ENCODE assay signal across 8 cellular contexts in the genomic region with DNA sequence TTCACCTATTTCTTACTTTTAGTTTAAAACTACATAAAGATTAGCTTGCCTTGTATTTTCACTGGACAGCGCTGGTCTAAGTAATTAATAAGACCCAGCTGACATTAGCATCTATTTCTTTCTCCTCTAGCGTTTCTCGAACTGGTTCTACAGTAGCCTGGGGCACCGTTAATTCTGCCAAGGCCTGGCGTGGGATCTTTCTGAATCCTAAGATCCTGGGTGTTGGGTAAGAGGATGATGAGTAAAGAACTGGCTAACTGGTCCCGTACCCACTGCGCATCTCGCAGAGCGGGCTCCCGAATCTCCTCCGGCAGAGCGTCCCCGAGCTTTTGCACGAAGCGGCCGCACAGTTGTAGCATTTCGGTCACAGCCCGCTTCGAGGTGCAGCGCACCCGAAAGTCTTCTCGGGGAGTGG. TPM values are rescaled to one million over a fixed set of nuclear protein-coding genes. Genes with fewer than 3 reads are reported as not detected.
DNase-seq lines count a peak whose midpoint lies in the region; ATAC-seq and TF ChIP-seq lines count a peak whose summit lies in the region.

No MANE protein-coding gene starts in this region.

- H3K4me1 Mint-ChIP-seq in activated naive CD8-positive, alpha-beta T cell treated with anti-CD3 and anti-CD28 coated beads, Interleukin-2, amount 50 U/mL, for 24 hours = peaks cover 36% of the 10 kb centered on the region

- peak overlapping the region; percentile 80 for H3K4me3 ChIP-seq in A673 (ENCODE audit: low read depth, low read length, poor library complexity, severe bottlenecking)
- H3K4me3 ChIP-seq in GM12865 (ENCODE audit: low read depth, low read length) = peak overlapping the region; percentile 99
- H3K4me3 ChIP-seq in iPS-11a (ENCODE audit: low read depth, low read length) = peak overlapping the region; percentile 97
- H3K4me3 ChIP-seq in spleen = peak overlapping the region; percentile 69 to 99 (median 94)

- POLR2A ChIA-PET in A673 (lab: Charles Lee; ENCODE audit: low non-redundant PET) = no interaction called here

- TF ChIP-seq CTCF in A673 (conservative IDR thresholded peaks at IDR 0.05; ENCODE audit: low read depth, low read length) (no peak), GM12865 (IDR thresholded peaks at IDR 0.05; ENCODE audit: insufficient read depth, low read depth, low read length, missing control alignments) (no peak), spleen (IDR thresholded peaks at IDR 0.05 in 8 of 11, conservative IDR thresholded peaks at IDR 0.05 in 3 of 11) (no peak)

- BruUV-seq in A673 (replicated peaks; lab: Mats Ljungman, UMichigan) = TSS peak; percentile 88

- H3K9me3 ChIP-seq in A673 (ENCODE audit: low read depth, low read length, poor library complexity, severe bottlenecking) = no peaks in the 10 kb centered on the region
- H3K9me3 ChIP-seq in spleen = no peaks in the 10 kb centered on the region

- peaks cover 17% of the 10 kb centered on the region for H3K36me3 Mint-ChIP-seq in activated naive CD8-positive, alpha-beta T cell treated with anti-CD3 and anti-CD28 coated beads, Interleukin-2, amount 50 U/mL, for 24 hours (ENCODE audit: low read depth)

- H3K27ac ChIP-seq in A673 (ENCODE audit: low read depth, low read length, poor library complexity, severe bottlenecking) (peak overlapping the region; percentile 81), spleen (peak overlapping the region; percentile 92 to 97 (median 96))

- peak; percentile 41 for ATAC-seq in HG02759 (IDR thresholded peaks at IDR 0.05; ENCODE audit: unreplicated experiment)
- peak; percentile 77 for ATAC-seq in activated naive CD8-positive, alpha-beta T cell treated with anti-CD3 and anti-CD28 coated beads, Interleukin-2, amount 50 U/mL, for 24 hours

- H3K27me3 ChIP-seq in A673 (replicated peaks; ENCODE audit: insufficient read depth, low read depth, low read length, poor library complexity) (no peaks in the 10 kb centered on the region), spleen (replicated peaks in 1 of 7) (no peaks in the 10 kb centered on the region)

- H3K27ac Mint-ChIP-seq in activated naive CD8-positive, alpha-beta T cell treated with anti-CD3 and anti-CD28 coated beads, Interleukin-2, amount 50 U/mL, for 24 hours = peak overlapping the region; percentile 94

- intact Hi-C loops in A673 (cut with micrococcal nuclease; ENCODE audit: unreplicated experiment) = loop anchor here (5.0 kb wide), 2 partner anchors 66 to 184 kb away; a partner anchor contains a TSS
- intact Hi-C loops in spleen (cut with DNase I; ENCODE audit: low total_unique reads) = no loop called here

- no peaks in the 10 kb centered on the region for H3K27me3 Mint-ChIP-seq in activated naive CD8-positive, alpha-beta T cell treated with anti-CD3 and anti-CD28 coated beads, Interleukin-2, amount 50 U/mL, for 24 hours

- DNase-seq in A673 (ENCODE audit: low spot score) = peak; percentile 86
- DNase-seq in GM12865 (ENCODE audit: low read depth) = no peak
- peak; percentile 69 for DNase-seq in NCI-H146 treated with DMSO at 0.1 percent for 48 hours (lab: John Stamatoyannopoulos, UW; ENCODE audit: unreplicated experiment)
- no peak for DNase-seq in activated naive CD8-positive, alpha-beta T cell treated with anti-CD3 and anti-CD28 coated beads, Interleukin-2, amount 50 U/mL, for 24 hours
- DNase-seq in spleen = no peak
- DNase-seq in stimulated activated CD8-positive, alpha-beta memory T cell treated with anti-CD3 and anti-CD28 coated beads, Interleukin-4, amount 100 ng/mL, for 48 hours = no peak

- no peak for TF ChIP-seq POLR2A in spleen (IDR thresholded peaks at IDR 0.05)

- H3K4me1 ChIP-seq in A673 (ENCODE audit: insufficient read depth, low read length, poor library complexity, severe bottlenecking) (peaks cover 4% of the 10 kb centered on the region), spleen (peaks cover 22 to 82% (median 57%) of the 10 kb centered on the region in 6 donors)

- 0 to 1% (median 0%) methylated on average over 15 to 22 of the region's 22 CpGs for WGBS in spleen, 5 donors

- H3K9me3 Mint-ChIP-seq in activated naive CD8-positive, alpha-beta T cell treated with anti-CD3 and anti-CD28 coated beads, Interleukin-2, amount 50 U/mL, for 24 hours = no peaks in the 10 kb centered on the region

- CTCF ChIA-PET in A673 (lab: Charles Lee) = interaction anchor here (0.8 kb wide), 1 partner anchor 90 kb away, joined by 4 read pairs; no protein-coding TSS in a partner anchor

- H3K36me3 ChIP-seq in A673 (ENCODE audit: insufficient read depth, low read length, poor library complexity, severe bottlenecking) (peaks cover 10% of the 10 kb centered on the region), spleen (peaks cover 0 to 24% (median 10%) of the 10 kb centered on the region in 6 donors)

- peak overlapping the region; percentile 97 for H3K4me3 Mint-ChIP-seq in activated naive CD8-positive, alpha-beta T cell treated with anti-CD3 and anti-CD28 coated beads, Interleukin-2, amount 50 U/mL, for 24 hours

RNA-seq across cellular contexts. Expression of a gene that starts 0.3 kb away (rescaled TPM):
- total RNA-seq in A673 (2021) (48.5 and 53.6 TPM in 2 replicates), spleen (10 to 100 TPM; 30.6 to 92.3 (median 41.8) TPM)
- polyA plus RNA-seq in spleen = 10 to 100 TPM; 16.4 to 33.6 (median 22.1) TPM

RNA-seq across cellular contexts. Expression of a gene that starts 0.4 kb away (rescaled TPM):
- total RNA-seq in A673 (2021) (17.3 and 22.6 TPM in 2 replicates), spleen (10 to 100 TPM; 13.5 to 28.3 (median 22.7) TPM)
- 10 to 100 TPM; 13.5 to 16.9 (median 15.0) TPM for polyA plus RNA-seq in spleen

RNA-seq across cellular contexts. Expression of a gene that starts 56.2 kb away (rescaled TPM):
- total RNA-seq in A673 (2021) = 1.1 TPM in 1 of 2 replicates, not detected in the other
- total RNA-seq in spleen = under 1 TPM in 1 of 7 donors, not detected in 6; 0.83 TPM
- polyA plus RNA-seq in spleen = under 1 TPM in 1 of 3 donors, not detected in 2; 0.38 TPM

Comparison
In these comparisons a context has a peak if more than half of its experiments do, and no peak if none do; other contexts are left out.
1. DNase-seq: peak in A673 (single experiment) and NCI-H146 treated with DMSO at 0.1 percent for 48 hours (single experiment); none in GM12865 (single experiment), activated naive CD8-positive, alpha-beta T cell treated with anti-CD3 and anti-CD28 coated beads, Interleukin-2, amount 50 U/mL, for 24 hours (single experiment), spleen (single experiment) and stimulated activated CD8-positive, alpha-beta memory T cell treated with anti-CD3 and anti-CD28 coated beads, Interleukin-4, amount 100 ng/mL, for 48 hours (single experiment).
2. Peak in every context shown above with its lines, with median percentiles within 50 percentile points of each other: H3K4me3 ChIP-seq.